Comparison of ENCODE assay signal across 1 cellular context in the genomic region with DNA sequence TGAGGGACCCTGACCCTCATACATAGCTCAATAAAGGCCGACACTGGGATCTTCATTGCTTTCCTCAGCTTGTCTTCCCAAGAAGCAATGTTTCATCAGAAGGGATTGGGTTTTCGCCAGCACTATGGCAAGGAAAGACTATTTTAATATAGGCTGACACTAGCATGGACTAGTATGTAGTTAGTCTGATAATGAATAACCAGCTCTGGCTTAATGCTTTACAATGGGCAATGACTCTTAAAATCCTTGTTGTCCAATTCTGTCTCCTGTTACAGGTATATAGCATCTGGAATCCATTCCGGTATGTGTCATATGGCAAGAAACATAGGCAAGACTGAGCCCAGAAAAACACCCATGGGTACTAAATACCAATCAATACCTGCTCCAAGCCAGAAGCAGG.
TF ChIP-seq lines count a peak whose summit lies in the region.

No MANE protein-coding gene starts in this region.

TF ChIP-seq in H1, 55 proteins besides CTCF, POLR2A, EP300 and RAD21:
- TF ChIP-seq POLR2AphosphoS5 (IDR thresholded peaks at IDR 0.05; ENCODE audit: low read depth, low read length) (0 out of 2 replicates have a peak, but pooled peaks have one; percentile 28), SIRT6 (IDR thresholded peaks at IDR 0.05; ENCODE audit: low read length) (no peak), CREB1 (IDR thresholded peaks at IDR 0.05) (no peak)
